In the genomic region with DNA sequence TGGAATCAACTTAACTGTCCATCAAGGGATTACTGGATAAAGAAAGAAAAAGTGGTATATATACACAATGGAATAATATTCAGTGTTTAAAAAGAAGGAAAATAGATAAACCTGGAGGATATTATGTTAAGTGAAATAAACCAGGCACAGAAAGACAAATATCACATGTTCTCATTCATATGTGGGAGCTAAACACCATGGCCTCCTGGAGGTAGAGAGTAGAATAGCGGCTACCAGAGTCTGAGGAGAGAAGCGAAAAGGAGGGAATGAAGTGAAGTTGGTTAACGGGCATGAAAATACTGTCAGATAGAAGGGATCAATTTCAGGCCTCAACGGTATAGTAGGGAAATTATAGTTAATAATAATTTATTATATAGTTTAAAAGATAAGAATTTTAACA, we compare ENCODE assay signal across 9 cellular contexts.
DNase-seq lines count a peak whose midpoint lies in the region; ATAC-seq and TF ChIP-seq lines count a peak whose summit lies in the region.
"Had no signal": no experiment of that assay in that cellular context is flagged by ENCODE, and none has a peak within 500 bp of the region (broad histone marks: within the 10 kb centered on the region; RNA-seq: fewer than 3 reads in every experiment).

No MANE protein-coding gene starts in this region.

- DNase-seq in HEK293T (ENCODE audit: extremely low spot score) (no peak), NCI-H460 (ENCODE audit: extremely low read depth, low read depth) (peak; percentile 12), kidney epithelial cell (ENCODE audit: low read depth) (no peak), germinal center (ENCODE audit: low spot score) (no peak), HK-2 (ENCODE audit: unreplicated experiment) (no peak), midbrain (lab: John Stamatoyannopoulos, UW) (no peak)

- no peak for ATAC-seq in HG02852 (IDR thresholded peaks at IDR 0.05; ENCODE audit: unreplicated experiment)

- H3K4me3 ChIP-seq in kidney epithelial cell (ENCODE audit: low read depth, low read length), result no peak overlapping the region
- H3K4me3 ChIP-seq: prostate gland had no signal

- TF ChIP-seq CTCF in GM12873 (IDR thresholded peaks at IDR 0.05; ENCODE audit: insufficient read depth, low read depth, low read length, missing control alignments), result peak; percentile 34
- TF ChIP-seq CTCF in kidney epithelial cell (IDR thresholded peaks at IDR 0.05; ENCODE audit: insufficient read depth, low read length, poor library complexity, severe bottlenecking), result peak; percentile 36

- CTCF ChIA-PET in HEK293T (lab: Yijun Ruan, JAX), result interaction anchor here (0.5 kb wide), 1 partner anchor 11 kb away, joined by 3 read pairs; no protein-coding TSS in a partner anchor

- POLR2A ChIA-PET in HEK293T (lab: Yijun Ruan, JAX), result interaction anchor here (1.0 kb wide), 1 partner anchor 203 kb away, joined by 3 read pairs; the partner anchor contains the start of gene POU4F1

- H3K27me3 ChIP-seq in kidney epithelial cell (ENCODE audit: control insufficient read depth, insufficient read depth, low read length), result no peaks in the 10 kb centered on the region

- no peaks in the 10 kb centered on the region for H3K36me3 ChIP-seq in kidney epithelial cell (ENCODE audit: control insufficient read depth, insufficient read depth, low read length)
- H3K36me3 ChIP-seq: prostate gland had no signal

TF ChIP-seq in HEK293T, 16 proteins besides CTCF, POLR2A, EP300 and RAD21:
- TF ChIP-seq FOXA1 (IDR thresholded peaks at IDR 0.05) (no peak), L3MBTL2 (conservative IDR thresholded peaks at IDR 0.05) (0 out of 2 replicates have a peak, but pooled peaks have one; percentile 17)
